Comparison of ENCODE assay signal across 12 cellular contexts in the genomic region with DNA sequence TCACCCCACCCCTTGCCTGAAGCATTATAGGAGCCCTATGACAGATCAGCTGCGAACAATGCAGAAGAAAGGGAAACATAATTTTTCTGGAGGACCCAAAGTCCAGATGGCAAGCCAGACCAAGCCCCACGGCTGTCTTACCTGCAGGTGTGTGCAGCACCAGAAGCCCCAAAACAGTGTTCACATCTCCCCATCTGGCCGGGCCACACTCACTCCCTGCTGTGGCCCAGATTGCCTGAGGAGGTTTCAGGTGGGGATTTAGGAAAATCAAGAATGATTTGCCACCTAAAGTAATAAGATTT. TPM values are rescaled to one million over a fixed set of nuclear protein-coding genes. Genes with fewer than 3 reads are reported as not detected.
DNase-seq lines count a peak whose midpoint lies in the region; ATAC-seq, FAIRE-seq and TF ChIP-seq lines count a peak whose summit lies in the region.
"Had no signal": no experiment of that assay in that cellular context is flagged by ENCODE, and none has a peak within 500 bp of the region (broad histone marks: within the 10 kb centered on the region; RNA-seq: fewer than 3 reads in every experiment).

No MANE protein-coding gene starts in this region.

- H3K79me2 ChIP-seq in OCI-LY3 (ENCODE audit: low read length): no peaks in the 10 kb centered on the region

- H3K4me2 ChIP-seq in OCI-LY3 (ENCODE audit: low read length): peak overlapping the region; percentile 61

- H3K4me3 ChIP-seq in OCI-LY3 (ENCODE audit: low read length) (peak overlapping the region; percentile 18), mucosa of rectum (ENCODE audit: low read length in 2 of 2) (no peak overlapping the region), adrenal gland (no peak overlapping the region)
- H3K4me3 ChIP-seq: gastrocnemius medialis had no signal

- H3K4me1 ChIP-seq in OCI-LY3 (ENCODE audit: low read length) (peaks cover 42% of the 10 kb centered on the region), mucosa of rectum (ENCODE audit: control insufficient read depth in 2 of 2, insufficient read depth in 2 of 2, low read length in 2 of 2) (peaks cover 0 to 5% of the 10 kb centered on the region in 2 donors), adrenal gland (replicated peaks in 1 of 2) (no peaks in the 10 kb centered on the region)
- H3K4me1 ChIP-seq: gastrocnemius medialis had no signal

- H3K36me3 ChIP-seq in OCI-LY3 (replicated peaks; ENCODE audit: low read depth, low read length): no peaks in the 10 kb centered on the region
- H3K36me3 ChIP-seq in mucosa of rectum (ENCODE audit: control insufficient read depth in 2 of 2, insufficient read depth in 2 of 2, low read length in 2 of 2): no peaks in the 10 kb centered on the region
- no peaks in the 10 kb centered on the region for H3K36me3 ChIP-seq in adrenal gland (replicated peaks in 1 of 2)
- H3K36me3 ChIP-seq: gastrocnemius medialis had no signal

- TF ChIP-seq CTCF in OCI-LY3 (IDR thresholded peaks at IDR 0.05; ENCODE audit: low read depth, low read length) (no peak), adrenal gland (IDR thresholded peaks at IDR 0.05) (no peak)

- no peaks in the 10 kb centered on the region for H4K20me1 ChIP-seq in OCI-LY3 (ENCODE audit: insufficient read depth, low read length)

- peak; percentile 18 for FAIRE-seq in GM18507 (lab: Jason Lieb, UNC)

- H3K27ac ChIP-seq in OCI-LY3 (ENCODE audit: low read length) (peak overlapping the region; percentile 73), mucosa of rectum (ENCODE audit: low read depth in 2 of 2, low read length in 2 of 2) (peak overlapping the region; percentile 49 to 76), adrenal gland (no peak overlapping the region)
- H3K27ac ChIP-seq: gastrocnemius medialis had no signal

- 66 to 95% (median 92%) methylated on average over 2 to 3 of the region's 3 CpGs for WGBS in adrenal gland, 4 donors

- ATAC-seq in HG02610 (IDR thresholded peaks at IDR 0.05; ENCODE audit: unreplicated experiment) (peak; percentile 18), HG03432 (IDR thresholded peaks at IDR 0.05; ENCODE audit: unreplicated experiment) (no peak)
- ATAC-seq: gastrocnemius medialis, left ventricle myocardium superior had no signal

- H3K27me3 ChIP-seq in OCI-LY3 (ENCODE audit: low read depth, low read length) (no peaks in the 10 kb centered on the region), mucosa of rectum (ENCODE audit: control insufficient read depth in 2 of 2, insufficient read depth in 2 of 2, low read length in 2 of 2) (no peaks in the 10 kb centered on the region), adrenal gland (no peaks in the 10 kb centered on the region)
- H3K27me3 ChIP-seq: gastrocnemius medialis had no signal

- H3K9me3 ChIP-seq in OCI-LY3 (ENCODE audit: insufficient read depth, low read length) (no peaks in the 10 kb centered on the region), mucosa of rectum (ENCODE audit: control insufficient read depth in 2 of 2, low read length in 2 of 2) (no peaks in the 10 kb centered on the region), adrenal gland (replicated peaks in 1 of 3) (no peaks in the 10 kb centered on the region)
- H3K9me3 ChIP-seq: gastrocnemius medialis had no signal

- DNase-seq in GM18507 (ENCODE audit: extremely low spot score, insufficient read length, low read depth) (no peak), pons (ENCODE audit: low spot score) (no peak), COLO829 (ENCODE audit: low spot score) (no peak), adrenal gland (no peak)
- DNase-seq: caudate nucleus, gastrocnemius medialis, left ventricle myocardium superior, NCI-H1436 treated with DMSO at 0.1 percent for 48 hours had no signal

- intact Hi-C loops in adrenal gland (cut with DNase I): no loop called here

- TF ChIP-seq POLR2A in adrenal gland (IDR thresholded peaks at IDR 0.05): no peak

- peak overlapping the region; percentile 43; the same call in 1 of the 2 replicates for H3K9ac ChIP-seq in OCI-LY3 (ENCODE audit: low read length)
- H3K9ac ChIP-seq in mucosa of rectum (ENCODE audit: low read depth in 1 of 2, low read length in 2 of 2): peak overlapping the region in 1 of 2 donors; percentile 18

- peak overlapping the region; percentile 50; the same call in 1 of the 2 replicates for H2AFZ ChIP-seq in OCI-LY3 (ENCODE audit: low read depth, low read length)

RNA-seq across cellular contexts. Expression of gene STK17B, which starts 11.7 kb away (rescaled TPM):
- 10 to 100 TPM in 6 of 8 donors, 1 to 10 TPM in 2; 3.6 to 30.7 (median 15.9) TPM for total RNA-seq in adrenal gland
- 1 to 10 TPM; 4.7 to 7.1 (median 5.3) TPM for polyA plus RNA-seq in adrenal gland

Comparison
In these comparisons a context has a peak if more than half of its experiments do, and no peak if none do; other contexts are left out.
1. H3K27ac ChIP-seq: peak in OCI-LY3 (single experiment) and mucosa of rectum (2 of 2); none in adrenal gland (0 of 5).